9 cellular contexts compared by ENCODE assay signal in the genomic region with DNA sequence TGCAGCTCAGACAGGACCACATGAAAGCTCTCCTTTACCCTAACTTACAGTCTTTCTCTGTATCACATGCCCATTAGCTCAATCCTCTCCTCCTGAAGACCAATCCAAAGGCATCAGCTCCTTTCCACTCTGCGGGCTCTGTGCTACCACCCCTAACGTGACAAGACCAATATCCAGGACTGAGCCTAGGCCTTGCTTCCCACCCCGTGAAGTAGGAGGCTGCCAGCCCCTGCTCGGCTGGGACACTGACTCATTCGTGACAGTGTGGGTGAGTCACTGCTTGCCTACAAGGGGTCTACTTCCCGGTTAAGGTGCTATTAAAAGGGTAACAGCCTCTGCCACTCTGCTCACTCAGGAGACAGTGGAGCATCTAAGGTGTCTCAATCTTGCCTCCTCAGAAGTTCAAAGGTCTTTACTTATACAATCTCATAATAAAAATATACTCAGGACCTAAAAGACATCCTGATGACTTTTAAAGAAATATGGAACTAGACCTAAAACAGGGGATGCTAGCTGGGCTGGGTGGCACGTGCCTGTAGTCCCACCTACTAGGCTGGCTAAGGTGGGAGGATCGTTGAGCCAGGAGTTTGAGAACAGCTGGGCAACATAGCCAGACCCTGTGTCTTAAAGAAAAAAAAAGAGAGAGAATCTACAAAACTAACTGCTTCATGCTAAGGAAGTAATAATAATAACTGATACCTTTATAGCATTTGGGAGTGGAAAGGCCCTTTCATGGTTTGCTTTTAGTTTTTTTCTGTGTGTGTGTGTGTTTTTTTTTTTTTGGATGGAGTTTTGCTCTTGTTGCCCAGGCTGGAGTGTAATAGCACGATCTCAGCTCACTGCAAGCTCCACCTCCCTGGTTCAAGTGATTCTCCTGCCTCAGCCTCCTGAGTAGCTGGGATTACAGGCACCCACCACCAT. TPM values are rescaled to one million over a fixed set of nuclear protein-coding genes. Genes with fewer than 3 reads are reported as not detected.
A peak's percentile ranks its signal among the peaks of the same experiment; 100 is the strongest.
DNase-seq lines count a peak whose midpoint lies in the region; FAIRE-seq and TF ChIP-seq lines count a peak whose summit lies in the region.
"Had no signal": no experiment of that assay in that cellular context is flagged by ENCODE, and none has a peak within 500 bp of the region (broad histone marks: within the 10 kb centered on the region; RNA-seq: fewer than 3 reads in every experiment).

No MANE protein-coding gene starts in this region.

- peak; percentile 52 for FAIRE-seq in keratinocyte (lab: Jason Lieb, UNC)

- H3K4me3 ChIP-seq in keratinocyte (ENCODE audit: control insufficient read depth in 2 of 3, extremely low read depth in 1 of 3, insufficient read depth in 2 of 3, low read depth in 1 of 3, low read length in 3 of 3) (no peak overlapping the region), prostate gland (no peak overlapping the region), WERI-Rb-1 (ENCODE audit: low read depth, low read length) (no peak overlapping the region)
- H3K4me3 ChIP-seq: body of pancreas had no signal

- H4K20me1 ChIP-seq in keratinocyte (ENCODE audit: control insufficient read depth, extremely low read depth, insufficient read depth, low read length): no peaks in the 10 kb centered on the region

- no peaks in the 10 kb centered on the region for H3K27me3 ChIP-seq in keratinocyte (ENCODE audit: control insufficient read depth, extremely low read depth, insufficient read depth, low read length)
- no peaks in the 10 kb centered on the region for H3K27me3 ChIP-seq in prostate gland (replicated peaks; ENCODE audit: insufficient read depth)
- H3K27me3 ChIP-seq in WERI-Rb-1 (ENCODE audit: insufficient read depth, low read depth, severe bottlenecking): no peaks in the 10 kb centered on the region
- H3K27me3 ChIP-seq: body of pancreas had no signal

- H3K9me3 Mint-ChIP-seq in activated naive CD4-positive, alpha-beta T cell treated with anti-CD3 and anti-CD28 coated beads for 36 hours: no peaks in the 10 kb centered on the region
- no peaks in the 10 kb centered on the region for H3K9me3 Mint-ChIP-seq in type B pancreatic cell

- intact Hi-C loops in activated naive CD4-positive, alpha-beta T cell treated with anti-CD3 and anti-CD28 coated beads for 36 hours (cut with micrococcal nuclease): no loop called here
- intact Hi-C loops in prostate gland (cut with DNase I): no loop called here

- H3K36me3 Mint-ChIP-seq in activated naive CD4-positive, alpha-beta T cell treated with anti-CD3 and anti-CD28 coated beads for 36 hours (ENCODE audit: low read depth): no peaks in the 10 kb centered on the region
- H3K36me3 Mint-ChIP-seq in type B pancreatic cell: no peaks in the 10 kb centered on the region

- WGBS in prostate gland: 49% methylated on average over 9 of the region's 9 CpGs

- no peaks in the 10 kb centered on the region for H3K9me3 ChIP-seq in keratinocyte (ENCODE audit: control insufficient read depth, low read depth, low read length)
- H3K9me3 ChIP-seq in prostate gland: no peaks in the 10 kb centered on the region
- H3K9me3 ChIP-seq in WERI-Rb-1 (ENCODE audit: severe bottlenecking): no peaks in the 10 kb centered on the region
- H3K9me3 ChIP-seq: body of pancreas had no signal

- no peak overlapping the region for H3K4me3 Mint-ChIP-seq in activated naive CD4-positive, alpha-beta T cell treated with anti-CD3 and anti-CD28 coated beads for 36 hours
- H3K4me3 Mint-ChIP-seq in type B pancreatic cell: no peak overlapping the region

- no peaks in the 10 kb centered on the region for H3K79me2 ChIP-seq in keratinocyte (ENCODE audit: control insufficient read depth, insufficient read depth, low read length)

- H3K4me1 ChIP-seq in keratinocyte (ENCODE audit: control insufficient read depth, extremely low read depth, insufficient read depth, low read length) (peaks cover 36% of the 10 kb centered on the region), prostate gland (replicated peaks) (no peaks in the 10 kb centered on the region)

- no peaks in the 10 kb centered on the region for H3K9me1 ChIP-seq in keratinocyte (ENCODE audit: control insufficient read depth, extremely low read depth, insufficient read depth, low read length)

- CTCF ChIA-PET in activated naive CD4-positive, alpha-beta T cell treated with anti-CD3 and anti-CD28 coated beads for 36 hours (lab: Charles Lee): interaction anchor here (0.9 to 2.2 kb wide), 6 partner anchors 15 to 108 kb away, joined by 3 to 8 read pairs (median 5); no protein-coding TSS in a partner anchor

- H3K27me3 Mint-ChIP-seq in activated naive CD4-positive, alpha-beta T cell treated with anti-CD3 and anti-CD28 coated beads for 36 hours (ENCODE audit: low read depth): peaks cover 5% of the 10 kb centered on the region
- peaks cover 4% of the 10 kb centered on the region for H3K27me3 Mint-ChIP-seq in type B pancreatic cell

- TF ChIP-seq CTCF in keratinocyte (optimal IDR thresholded peaks at IDR 0.05 in 1 of 3, IDR thresholded peaks at IDR 0.05 in 1 of 3, conservative IDR thresholded peaks at IDR 0.05 in 1 of 3; ENCODE audit: extremely low read depth in 1 of 3, insufficient read depth in 2 of 3, low read length in 3 of 3) (no peak), type B pancreatic cell (conservative IDR thresholded peaks at IDR 0.05) (no peak), prostate gland (IDR thresholded peaks at IDR 0.05) (no peak), WERI-Rb-1 (IDR thresholded peaks at IDR 0.05; ENCODE audit: low read depth, low read length) (no peak)

- H3K36me3 ChIP-seq in keratinocyte (ENCODE audit: control insufficient read depth in 2 of 2, extremely low read depth in 1 of 2, insufficient read depth in 2 of 2, low read length in 2 of 2): no peaks in the 10 kb centered on the region
- H3K36me3 ChIP-seq in prostate gland: no peaks in the 10 kb centered on the region
- no peaks in the 10 kb centered on the region for H3K36me3 ChIP-seq in WERI-Rb-1

- H3K27ac ChIP-seq in keratinocyte (ENCODE audit: control insufficient read depth, insufficient read depth, low read length): peak overlapping the region; percentile 59
- H3K27ac ChIP-seq in prostate gland: no peak overlapping the region
- H3K27ac ChIP-seq in WERI-Rb-1: no peak overlapping the region

- peak; percentile 22 for DNase-seq in activated naive CD4-positive, alpha-beta T cell treated with anti-CD3 and anti-CD28 coated beads for 36 hours
- DNase-seq in activated naive CD4-positive, alpha-beta T cell (lab: John Stamatoyannopoulos, UW): no peak
- peak; percentile 59 to 62 for DNase-seq in activated T-cell treated with anti-CD3 and anti-CD28 coated beads, Interleukin-2, amount 50 U/mL, for 48 hours
- DNase-seq in keratinocyte (ENCODE audit: low read depth, low spot score) (no peak), type B pancreatic cell (ENCODE audit: extremely low spot score, unreplicated experiment) (no peak), prostate gland (ENCODE audit: low spot score) (no peak), NCI-H524 treated with DMSO at 0.1 percent for 48 hours (lab: John Stamatoyannopoulos, UW) (no peak), WERI-Rb-1 (no peak)

- peak overlapping the region; percentile 25 for H3K4me2 ChIP-seq in keratinocyte (ENCODE audit: control insufficient read depth, extremely low read depth, insufficient read depth, low read depth, low read length)

- H3K27ac Mint-ChIP-seq in activated naive CD4-positive, alpha-beta T cell treated with anti-CD3 and anti-CD28 coated beads for 36 hours: peak overlapping the region; percentile 33
- H3K27ac Mint-ChIP-seq in type B pancreatic cell: peak overlapping the region; percentile 64

- peak overlapping the region; percentile 43 for H3K9ac ChIP-seq in keratinocyte (ENCODE audit: control insufficient read depth, extremely low read depth, insufficient read depth, low read length)

- peaks cover 11% of the 10 kb centered on the region for H3K4me1 Mint-ChIP-seq in activated naive CD4-positive, alpha-beta T cell treated with anti-CD3 and anti-CD28 coated beads for 36 hours (ENCODE audit: low read depth)
- peaks cover 10% of the 10 kb centered on the region for H3K4me1 Mint-ChIP-seq in type B pancreatic cell (ENCODE audit: unreplicated experiment)

- no peak for TF ChIP-seq POLR2A in prostate gland (IDR thresholded peaks at IDR 0.05)

- dilution Hi-C loops in keratinocyte (cut with MboI; ENCODE audit: extremely low pct_ligation_motif_present, low sequenced_read_pairs): no loop called here

- H2AFZ ChIP-seq in keratinocyte (ENCODE audit: control insufficient read depth, low read length): peak overlapping the region; percentile 67

RNA-seq across cellular contexts. Expression of gene TMEM44, which starts 55.0 kb away (rescaled TPM):
- total RNA-seq in activated naive CD4-positive, alpha-beta T cell treated with anti-CD3 and anti-CD28 coated beads for 36 hours: 1 to 10 TPM in 1 of 2 experiments, under 1 TPM in 1; 0.93 to 1.7 TPM
- polyA plus RNA-seq in keratinocyte: 13.3 to 19.1 TPM (median 16.6 TPM) in 3 replicates
- 4.4 TPM for polyA plus RNA-seq in keratinocyte (2011; ENCODE audit: low read depth)
- polyA plus RNA-seq in keratinocyte (2011; cell fraction: cytosol; rRNA removed): 9.9 and 13.3 TPM in 2 replicates
- 39.7 and 55.1 TPM in 2 replicates for polyA plus RNA-seq in keratinocyte (2011; cell fraction: nucleus; rRNA removed)
- 7.3 and 17.4 TPM in 2 replicates for polyA plus RNA-seq in keratinocyte (2012; ENCODE audit: low replicate concordance)
- polyA minus RNA-seq in keratinocyte: 14.2 to 17.5 TPM (median 16.5 TPM) in 3 replicates
- 21.1 TPM for polyA minus RNA-seq in keratinocyte (2011; cell fraction: cytosol; rRNA and poly(A)+ RNA removed)
- 21.3 and 22.2 TPM in 2 replicates for polyA minus RNA-seq in keratinocyte (2011; cell fraction: nucleus; rRNA and poly(A)+ RNA removed)
- 7.9 and 22.8 TPM in 2 replicates for total RNA-seq in type B pancreatic cell (ENCODE audit: low replicate concordance)
- total RNA-seq in prostate gland: 10 to 100 TPM; 11.0 to 11.1 TPM

Comparison
In these comparisons a context has a peak if more than half of its experiments do, and no peak if none do; other contexts are left out.
1. DNase-seq: peak in activated naive CD4-positive, alpha-beta T cell treated with anti-CD3 and anti-CD28 coated beads for 36 hours (single experiment) and activated T-cell treated with anti-CD3 and anti-CD28 coated beads, Interleukin-2, amount 50 U/mL, for 48 hours (2 of 2); none in activated naive CD4-positive, alpha-beta T cell (0 of 4), keratinocyte (single experiment), type B pancreatic cell (single experiment), prostate gland (single experiment), NCI-H524 treated with DMSO at 0.1 percent for 48 hours (single experiment) and WERI-Rb-1 (single experiment).